ENCODE assay signal across 1 cellular context in the genomic region with DNA sequence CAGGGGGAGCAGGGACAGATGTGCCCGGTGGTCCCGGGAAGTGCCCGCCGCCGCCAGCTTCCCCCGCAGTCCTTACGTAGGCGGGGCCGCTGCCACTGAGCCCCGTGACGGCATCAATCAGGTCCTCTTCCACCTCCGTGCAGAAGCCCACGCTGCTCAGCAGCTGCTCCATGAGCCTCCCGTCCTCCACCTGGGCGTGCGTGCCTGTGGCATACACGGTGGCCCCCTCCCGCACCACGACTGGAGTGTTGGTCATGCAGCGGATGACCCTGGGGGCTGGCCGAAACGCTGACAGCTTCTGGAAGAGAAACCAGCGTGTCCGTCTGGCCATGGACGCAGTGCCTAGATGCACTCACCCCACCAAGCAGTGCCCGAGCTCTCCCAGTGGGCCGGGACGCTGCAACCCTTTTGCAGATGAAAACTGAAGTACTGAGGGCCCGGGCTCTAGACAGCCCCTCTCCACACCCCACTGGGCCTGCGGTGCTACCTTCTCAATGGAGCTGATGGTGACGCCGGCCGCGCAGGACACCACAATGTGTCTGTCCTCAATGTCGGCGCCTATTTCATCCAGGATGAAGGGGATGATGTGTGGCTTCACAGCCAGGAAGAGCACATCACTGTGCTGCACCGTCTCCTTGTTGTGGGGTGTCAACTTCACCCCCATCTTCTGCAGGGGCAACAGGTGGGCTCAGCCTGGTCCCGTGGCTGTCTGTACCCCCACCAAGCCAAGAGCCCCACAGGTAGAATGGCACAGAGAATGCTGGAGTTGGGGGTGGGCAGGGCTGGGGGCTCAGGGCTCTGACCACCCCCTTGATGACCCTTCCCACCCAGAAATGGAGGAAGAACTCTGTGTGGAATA.
TF ChIP-seq lines count a peak whose summit lies in the region.

No MANE protein-coding gene starts in this region.

TF ChIP-seq in HepG2, 621 proteins besides CTCF, POLR2A, EP300 and RAD21 (continued from another document):
- TF ChIP-seq, protein P1, sequence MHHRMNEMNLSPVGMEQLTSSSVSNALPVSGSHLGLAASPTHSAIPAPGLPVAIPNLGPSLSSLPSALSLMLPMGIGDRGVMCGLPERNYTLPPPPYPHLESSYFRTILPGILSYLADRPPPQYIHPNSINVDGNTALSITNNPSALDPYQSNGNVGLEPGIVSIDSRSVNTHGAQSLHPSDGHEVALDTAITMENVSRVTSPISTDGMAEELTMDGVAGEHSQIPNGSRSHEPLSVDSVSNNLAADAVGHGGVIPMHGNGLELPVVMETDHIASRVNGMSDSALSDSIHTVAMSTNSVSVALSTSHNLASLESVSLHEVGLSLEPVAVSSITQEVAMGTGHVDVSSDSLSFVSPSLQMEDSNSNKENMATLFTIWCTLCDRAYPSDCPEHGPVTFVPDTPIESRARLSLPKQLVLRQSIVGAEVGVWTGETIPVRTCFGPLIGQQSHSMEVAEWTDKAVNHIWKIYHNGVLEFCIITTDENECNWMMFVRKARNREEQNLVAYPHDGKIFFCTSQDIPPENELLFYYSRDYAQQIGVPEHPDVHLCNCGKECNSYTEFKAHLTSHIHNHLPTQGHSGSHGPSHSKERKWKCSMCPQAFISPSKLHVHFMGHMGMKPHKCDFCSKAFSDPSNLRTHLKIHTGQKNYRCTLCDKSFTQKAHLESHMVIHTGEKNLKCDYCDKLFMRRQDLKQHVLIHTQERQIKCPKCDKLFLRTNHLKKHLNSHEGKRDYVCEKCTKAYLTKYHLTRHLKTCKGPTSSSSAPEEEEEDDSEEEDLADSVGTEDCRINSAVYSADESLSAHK (CRISPR knock-in tag; IDR thresholded peaks at IDR 0.05; ENCODE audit: borderline replicate concordance) = no peak
- TF ChIP-seq PATZ1 (CRISPR knock-in tag; IDR thresholded peaks at IDR 0.05) (no peak), DPF2 (CRISPR knock-in tag; IDR thresholded peaks at IDR 0.05; ENCODE audit: borderline replicate concordance, low read depth) (no peak), ZNF564 (CRISPR knock-in tag; IDR thresholded peaks at IDR 0.05) (no peak), ZC3H13 (CRISPR knock-in tag; IDR thresholded peaks at IDR 0.05) (0 out of 2 replicates have a peak, but pooled peaks have one; percentile 34), ZNF713 (CRISPR knock-in tag; IDR thresholded peaks at IDR 0.05) (no peak), CREB1 (IDR thresholded peaks at IDR 0.05) (no peak), CREB1 (CRISPR knock-in tag; IDR thresholded peaks at IDR 0.05) (no peak), PAWR (CRISPR knock-in tag; IDR thresholded peaks at IDR 0.05; ENCODE audit: borderline replicate concordance) (no peak), ZNF782 (CRISPR knock-in tag; IDR thresholded peaks at IDR 0.05; ENCODE audit: borderline replicate concordance) (no peak), GATAD2A (CRISPR knock-in tag; IDR thresholded peaks at IDR 0.05) (no peak), SAP130 (CRISPR knock-in tag; IDR thresholded peaks at IDR 0.05; ENCODE audit: low read depth) (no peak), NONO (IDR thresholded peaks at IDR 0.05) (no peak), NONO (CRISPR knock-in tag; conservative IDR thresholded peaks at IDR 0.05) (0 out of 2 replicates have a peak, but pooled peaks have one; percentile 11), MLX (CRISPR knock-in tag; IDR thresholded peaks at IDR 0.05) (no peak), SIX1 (CRISPR knock-in tag; IDR thresholded peaks at IDR 0.05; ENCODE audit: borderline replicate concordance) (no peak), MTA1 (CRISPR knock-in tag; IDR thresholded peaks at IDR 0.05; ENCODE audit: borderline replicate concordance) (no peak), ZFP62 (CRISPR knock-in tag; IDR thresholded peaks at IDR 0.05) (no peak), ZBTB42 (CRISPR knock-in tag; IDR thresholded peaks at IDR 0.05) (no peak), PCBP2 (optimal IDR thresholded peaks at IDR 0.05; ENCODE audit: low read depth, low read length, poor library complexity, severe bottlenecking) (no peak), ZNF264 (CRISPR knock-in tag; IDR thresholded peaks at IDR 0.05) (no peak), NR2C2 (CRISPR knock-in tag; IDR thresholded peaks at IDR 0.05; ENCODE audit: borderline replicate concordance) (no peak), EEA1 (CRISPR knock-in tag; IDR thresholded peaks at IDR 0.05; ENCODE audit: borderline replicate concordance) (0 out of 2 replicates have a peak, but pooled peaks have one; percentile 17)
- TF ChIP-seq, protein P2, sequence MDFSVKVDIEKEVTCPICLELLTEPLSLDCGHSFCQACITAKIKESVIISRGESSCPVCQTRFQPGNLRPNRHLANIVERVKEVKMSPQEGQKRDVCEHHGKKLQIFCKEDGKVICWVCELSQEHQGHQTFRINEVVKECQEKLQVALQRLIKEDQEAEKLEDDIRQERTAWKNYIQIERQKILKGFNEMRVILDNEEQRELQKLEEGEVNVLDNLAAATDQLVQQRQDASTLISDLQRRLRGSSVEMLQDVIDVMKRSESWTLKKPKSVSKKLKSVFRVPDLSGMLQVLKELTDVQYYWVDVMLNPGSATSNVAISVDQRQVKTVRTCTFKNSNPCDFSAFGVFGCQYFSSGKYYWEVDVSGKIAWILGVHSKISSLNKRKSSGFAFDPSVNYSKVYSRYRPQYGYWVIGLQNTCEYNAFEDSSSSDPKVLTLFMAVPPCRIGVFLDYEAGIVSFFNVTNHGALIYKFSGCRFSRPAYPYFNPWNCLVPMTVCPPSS (IDR thresholded peaks at IDR 0.05) = no peak
- TF ChIP-seq, protein P3, sequence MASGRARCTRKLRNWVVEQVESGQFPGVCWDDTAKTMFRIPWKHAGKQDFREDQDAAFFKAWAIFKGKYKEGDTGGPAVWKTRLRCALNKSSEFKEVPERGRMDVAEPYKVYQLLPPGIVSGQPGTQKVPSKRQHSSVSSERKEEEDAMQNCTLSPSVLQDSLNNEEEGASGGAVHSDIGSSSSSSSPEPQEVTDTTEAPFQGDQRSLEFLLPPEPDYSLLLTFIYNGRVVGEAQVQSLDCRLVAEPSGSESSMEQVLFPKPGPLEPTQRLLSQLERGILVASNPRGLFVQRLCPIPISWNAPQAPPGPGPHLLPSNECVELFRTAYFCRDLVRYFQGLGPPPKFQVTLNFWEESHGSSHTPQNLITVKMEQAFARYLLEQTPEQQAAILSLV (CRISPR knock-in tag; IDR thresholded peaks at IDR 0.05; ENCODE audit: borderline replicate concordance) = no peak
- TF ChIP-seq, protein P4, sequence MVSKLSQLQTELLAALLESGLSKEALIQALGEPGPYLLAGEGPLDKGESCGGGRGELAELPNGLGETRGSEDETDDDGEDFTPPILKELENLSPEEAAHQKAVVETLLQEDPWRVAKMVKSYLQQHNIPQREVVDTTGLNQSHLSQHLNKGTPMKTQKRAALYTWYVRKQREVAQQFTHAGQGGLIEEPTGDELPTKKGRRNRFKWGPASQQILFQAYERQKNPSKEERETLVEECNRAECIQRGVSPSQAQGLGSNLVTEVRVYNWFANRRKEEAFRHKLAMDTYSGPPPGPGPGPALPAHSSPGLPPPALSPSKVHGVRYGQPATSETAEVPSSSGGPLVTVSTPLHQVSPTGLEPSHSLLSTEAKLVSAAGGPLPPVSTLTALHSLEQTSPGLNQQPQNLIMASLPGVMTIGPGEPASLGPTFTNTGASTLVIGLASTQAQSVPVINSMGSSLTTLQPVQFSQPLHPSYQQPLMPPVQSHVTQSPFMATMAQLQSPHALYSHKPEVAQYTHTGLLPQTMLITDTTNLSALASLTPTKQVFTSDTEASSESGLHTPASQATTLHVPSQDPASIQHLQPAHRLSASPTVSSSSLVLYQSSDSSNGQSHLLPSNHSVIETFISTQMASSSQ (IDR thresholded peaks at IDR 0.05; ENCODE audit: low read depth) = no peak
- TF ChIP-seq, protein P4 (CRISPR knock-in tag; IDR thresholded peaks at IDR 0.05; ENCODE audit: borderline replicate concordance) = 0 out of 2 replicates have a peak, but pooled peaks have one; percentile 13
TF ChIP-seq in HepG2: peak in this region for 22.
